ENCODE assay signal across 1 cellular context in genomic region chr22:30305906-30306628, GRCh38.
TF ChIP-seq lines count a peak whose summit lies in the region.

No MANE protein-coding gene starts in this region.

TF ChIP-seq in K562, 482 proteins besides CTCF, POLR2A, EP300 and RAD21 (continued from another document and continues in another):
- TF ChIP-seq SIX5 (IDR thresholded peaks at IDR 0.05; ENCODE audit: borderline replicate concordance in 1 of 2, insufficient read depth in 1 of 2, low read depth in 1 of 2, low read length in 2 of 2) (no peak), PHF8 (IDR thresholded peaks at IDR 0.05; ENCODE audit: borderline replicate concordance, low read length) (no peak), TSHZ1 (CRISPR knock-in tag; IDR thresholded peaks at IDR 0.05) (no peak), CREB3L1 (IDR thresholded peaks at IDR 0.05; ENCODE audit: borderline replicate concordance, low read depth) (no peak), RCOR1 (IDR thresholded peaks at IDR 0.05; ENCODE audit: borderline replicate concordance in 1 of 2, low read depth in 2 of 2, low read length in 2 of 2) (peak in 1 of 2 experiments; percentile 74; a peak in 1 of 4 replicates), ZFP30 (CRISPR knock-in tag; IDR thresholded peaks at IDR 0.05; ENCODE audit: borderline replicate concordance) (no peak), ARID3B (CRISPR knock-in tag; IDR thresholded peaks at IDR 0.05; ENCODE audit: borderline replicate concordance) (no peak), DLX4 (CRISPR knock-in tag; IDR thresholded peaks at IDR 0.05) (no peak), REST (CRISPR knock-in tag; IDR thresholded peaks at IDR 0.05; ENCODE audit: low read depth) (no peak), RREB1 (CRISPR knock-in tag; IDR thresholded peaks at IDR 0.05) (no peak), PRDM10 (IDR thresholded peaks at IDR 0.05; ENCODE audit: partially characterized antibody) (no peak), LEF1 (IDR thresholded peaks at IDR 0.05) (no peak), NFXL1 (CRISPR knock-in tag; IDR thresholded peaks at IDR 0.05) (no peak), DPF2 (IDR thresholded peaks at IDR 0.05) (peak; percentile 63), MAFK (IDR thresholded peaks at IDR 0.05; ENCODE audit: low read length) (no peak), HMBOX1 (IDR thresholded peaks at IDR 0.05) (peak; percentile 96), ZNF316 (IDR thresholded peaks at IDR 0.05) (no peak), GMEB1 (CRISPR knock-in tag; IDR thresholded peaks at IDR 0.05) (no peak)
